In genomic region chr2:85458611-85459563, GRCh38 we compare ENCODE assay signal across 26 cellular contexts. TPM values are rescaled to one million over a fixed set of nuclear protein-coding genes. Genes with fewer than 3 reads are reported as not detected.
DNase-seq lines count a peak whose midpoint lies in the region; ATAC-seq, FAIRE-seq and TF ChIP-seq lines count a peak whose summit lies in the region.
"Had no signal": no experiment of that assay in that cellular context is flagged by ENCODE, and none has a peak within 500 bp of the region (broad histone marks: within the 10 kb centered on the region; RNA-seq: fewer than 3 reads in every experiment).

No MANE protein-coding gene starts in this region.

- no peaks in the 10 kb centered on the region for H3K79me2 ChIP-seq in K562 (ENCODE audit: control insufficient read depth, insufficient read depth, low read length)
- H3K79me2 ChIP-seq in HepG2 (ENCODE audit: insufficient read depth, low read length) = no peaks in the 10 kb centered on the region
- H3K79me2 ChIP-seq in osteoblast (ENCODE audit: insufficient read depth, low read length) = no peaks in the 10 kb centered on the region

- H3K4me1 ChIP-seq in IMR-90 (ENCODE audit: control insufficient read depth, insufficient read depth, low read length) = no peaks in the 10 kb centered on the region; the same call in 1 of the 2 replicates
- peaks cover 2 to 10% of the 10 kb centered on the region in 2 experiments; a peak in 2 of 5 replicates for H3K4me1 ChIP-seq in K562 (replicated peaks in 1 of 2; ENCODE audit: control insufficient read depth in 2 of 2, insufficient read depth in 2 of 2, low read length in 2 of 2)
- H3K4me1 ChIP-seq in HepG2 (ENCODE audit: insufficient read depth, low read length) = peaks cover 43% of the 10 kb centered on the region
- H3K4me1 ChIP-seq in osteoblast (ENCODE audit: insufficient read depth, low read length) = peaks cover 15% of the 10 kb centered on the region
- H3K4me1 ChIP-seq: lower lobe of right lung had no signal

- H3K27me3 ChIP-seq in IMR-90 (ENCODE audit: control insufficient read depth, insufficient read depth, low read length) = 0 out of 2 replicates have a peak, but pooled peaks cover 3% of the 10 kb centered on the region
- H3K27me3 ChIP-seq in K562 (ENCODE audit: control insufficient read depth in 2 of 2, insufficient read depth in 2 of 2, low read length in 2 of 2) = no peaks in the 10 kb centered on the region
- H3K27me3 ChIP-seq in HepG2 (ENCODE audit: control insufficient read depth in 1 of 2, insufficient read depth in 2 of 2, low read length in 2 of 2) = peaks cover 3 to 20% of the 10 kb centered on the region in 2 experiments; a peak in 4 of 5 replicates
- H3K27me3 ChIP-seq in osteoblast (ENCODE audit: insufficient read depth, low read length) = no peaks in the 10 kb centered on the region

- FAIRE-seq in K562 (lab: Jason Lieb, UNC) (no peak), HepG2 (lab: Jason Lieb, UNC) (no peak)
- FAIRE-seq: D721Med, GM18507 had no signal

- TF ChIP-seq POLR2A in IMR-90 (IDR thresholded peaks at IDR 0.05; ENCODE audit: low read depth, low read length) (no peak), K562 (conservative IDR thresholded peaks at IDR 0.05) (no peak), HepG2 (IDR thresholded peaks at IDR 0.05; ENCODE audit: insufficient read depth in 1 of 2, low read depth in 2 of 2, low read length in 2 of 2) (no peak)

- dilution Hi-C loops in IMR-90 (cut with HindIII; ENCODE audit: low sequenced_read_pairs, unreplicated experiment) = no loop called here

- TF ChIP-seq EP300 in K562 (IDR thresholded peaks at IDR 0.05; ENCODE audit: low read length) (no peak), HepG2 (IDR thresholded peaks at IDR 0.05; ENCODE audit: low read depth in 2 of 2, low read length in 2 of 2) (no peak), HepG2 (CRISPR knock-in tag; IDR thresholded peaks at IDR 0.05; ENCODE audit: borderline replicate concordance) (no peak)

- H3K36me3 ChIP-seq in IMR-90 (ENCODE audit: control insufficient read depth, insufficient read depth, low read length) (no peaks in the 10 kb centered on the region), K562 (ENCODE audit: control insufficient read depth, insufficient read depth, low read length) (no peaks in the 10 kb centered on the region), HepG2 (replicated peaks in 1 of 2; ENCODE audit: control insufficient read depth in 1 of 2, insufficient read depth in 2 of 2, low read length in 2 of 2) (no peaks in the 10 kb centered on the region), osteoblast (ENCODE audit: insufficient read depth, low read length) (no peaks in the 10 kb centered on the region)
- H3K36me3 ChIP-seq: lower lobe of right lung had no signal

- H3K27ac ChIP-seq in IMR-90 (ENCODE audit: insufficient read depth, low read length) (no peak overlapping the region), K562 (ENCODE audit: extremely low read depth, low read depth, low read length) (no peak overlapping the region), HepG2 (ENCODE audit: extremely low read length, insufficient read depth, low read length) (no peak overlapping the region), osteoblast (ENCODE audit: low read depth, low read length) (no peak overlapping the region)
- H3K27ac ChIP-seq: HL-60, KMS-11, lower lobe of right lung had no signal

- H2BK5ac ChIP-seq in IMR-90 (ENCODE audit: low read depth, low read length, poor library complexity, severe bottlenecking) = no peak overlapping the region

- intact Hi-C loops in IMR-90 (cut with micrococcal nuclease) (no loop called here), K562 (cut with micrococcal nuclease) (no loop called here), HepG2 (cut with micrococcal nuclease; ENCODE audit: unreplicated experiment) (no loop called here)

- H3K4me2 ChIP-seq in IMR-90 (ENCODE audit: low read depth, low read length) = no peak overlapping the region
- H3K4me2 ChIP-seq in K562 (ENCODE audit: insufficient read depth, low read length) = no peak overlapping the region
- H3K4me2 ChIP-seq in HepG2 (ENCODE audit: low read depth, low read length) = no peak overlapping the region
- no peak overlapping the region for H3K4me2 ChIP-seq in osteoblast (ENCODE audit: insufficient read depth, low read length)
- H3K4me2 ChIP-seq: KMS-11 had no signal

- in situ Hi-C loops in IMR-90 (cut with MboI; ENCODE audit: low sequenced_read_pairs) (no loop called here), K562 (cut with MboI) (no loop called here), HepG2 (cut with HindIII; ENCODE audit: extremely low pct_ligation_motif_present, low pct_unique_long_range_greater_than_20kb) (no loop called here)

- H3K14ac ChIP-seq in IMR-90 (replicated peaks; ENCODE audit: low read depth, low read length) = no peak overlapping the region

- H4K20me1 ChIP-seq in IMR-90 (ENCODE audit: insufficient read depth, low read length) (no peaks in the 10 kb centered on the region), K562 (replicated peaks; ENCODE audit: control insufficient read depth, insufficient read depth, low read length) (no peaks in the 10 kb centered on the region), HepG2 (ENCODE audit: insufficient read depth, low read length) (no peaks in the 10 kb centered on the region), osteoblast (ENCODE audit: insufficient read depth, low read length) (no peaks in the 10 kb centered on the region)

- no peaks in the 10 kb centered on the region for H3K79me1 ChIP-seq in IMR-90 (ENCODE audit: low read depth in 1 of 2, low read length in 2 of 2)

- no peak overlapping the region for H2BK20ac ChIP-seq in IMR-90 (ENCODE audit: low read depth, low read length)

- no peak overlapping the region for H4K5ac ChIP-seq in IMR-90 (ENCODE audit: low read depth, low read length)

- no peak overlapping the region for H3K18ac ChIP-seq in IMR-90 (ENCODE audit: low read depth, low read length)

- no peak overlapping the region for H4K91ac ChIP-seq in IMR-90 (ENCODE audit: insufficient read depth, low read depth, low read length)

- 74% methylated on average over 5 of the region's 12 CpGs; no CpG with 5 or more reads in 1 of the 2 experiments for WGBS in IMR-90 (ENCODE audit: extremely low coverage in 2 of 2, insufficient read length in 1 of 2), 2 experiments
- WGBS in K562 (ENCODE audit: insufficient coverage, low coverage, missing lambda C conversion rate) = 51% methylated on average over 12 of the region's 12 CpGs
- 23% methylated on average over 12 of the region's 12 CpGs for WGBS in HepG2 (ENCODE audit: low lambda C conversion rate)

- DNase-seq in Daoy (ENCODE audit: low read depth) = peak; percentile 31
- DNase-seq in IMR-90 = no peak
- DNase-seq in K562 (ENCODE audit: extremely low read depth in 1 of 4, low spot score in 3 of 4) = no peak
- no peak for DNase-seq in HepG2 (ENCODE audit: low spot score)
- DNase-seq in activated CD8-positive, alpha-beta memory T cell treated with anti-CD3 and anti-CD28 coated beads, Interleukin-2, amount 50 U/mL, for 4 hours = no peak
- no peak for DNase-seq in activated T-cell treated with anti-CD3 and anti-CD28 coated beads, Interleukin-2, amount 50 U/mL, for 48 hours
- DNase-seq in osteoblast (ENCODE audit: insufficient read length, low spot score, missing footprints) = no peak
- DNase-seq: ACHN; activated CD4-positive, alpha-beta T cell treated with anti-CD3 and anti-CD28 coated beads for 36 hours; activated CD8-positive, alpha-beta memory T cell treated with anti-CD3 and anti-CD28 coated beads, Interleukin-2, amount 10 ng/mL, durations not matched to agents 7 days and 5 days; activated naive CD8-positive, alpha-beta T cell treated with anti-CD3 and anti-CD28 coated beads for 36 hours; effector memory CD8-positive, alpha-beta T cell; glutamatergic neuron; lower lobe of right lung; NCI-H1092 treated with DMSO at 0.1 percent for 48 hours; NCI-H2029 treated with DMSO at 0.1 percent for 48 hours; NCI-H446; Right ventricle myocardium superior had no signal

- CTCF ChIA-PET in IMR-90 (lab: Yijun Ruan, JAX) = no interaction called here
- CTCF ChIA-PET in K562 (lab: Yijun Ruan, JAX; ENCODE audit: low intra/inter-chr PET ratio) = no interaction called here
- CTCF ChIA-PET in HepG2 (lab: Yijun Ruan, JAX; ENCODE audit: low intra/inter-chr PET ratio, low total read pairs) = no interaction called here

- POLR2A ChIA-PET in IMR-90 (lab: Charles Lee; ENCODE audit: unreplicated experiment) (no interaction called here), K562 (lab: Yijun Ruan, JAX) (interaction anchor here (0.8 to 2.0 kb wide), 3 partner anchors 9 to 131 kb away, joined by 3 to 12 read pairs (median 3); partner anchors contain the start of gene TGOLN2), HepG2 (lab: Yijun Ruan, JAX) (interaction anchor here (1.0 kb wide), 1 partner anchor 80 kb away, joined by 3 read pairs; the partner anchor contains the start of gene MAT2A)

- no peak overlapping the region for H2AK9ac ChIP-seq in IMR-90 (replicated peaks; ENCODE audit: low read depth, low read length, poor library complexity)

- H4K8ac ChIP-seq in IMR-90 (ENCODE audit: low read depth in 2 of 2, low read length in 2 of 2) = no peak overlapping the region

- H2AK5ac ChIP-seq in IMR-90 (ENCODE audit: low read depth, low read length) = no peak overlapping the region

- H3K9me1 ChIP-seq in IMR-90 (ENCODE audit: insufficient read depth, low read length) (no peaks in the 10 kb centered on the region), K562 (ENCODE audit: control insufficient read depth, insufficient read depth, low read length) (no peaks in the 10 kb centered on the region)

- no peak overlapping the region for H2AFZ ChIP-seq in IMR-90 (replicated peaks; ENCODE audit: low read length, poor library complexity)
- H2AFZ ChIP-seq in K562 (ENCODE audit: low read depth, low read length) = 0 out of 2 replicates have a peak overlapping the region, but pooled peaks have one; percentile 12
- H2AFZ ChIP-seq in HepG2 (ENCODE audit: low read length) = no peak overlapping the region
- H2AFZ ChIP-seq in osteoblast (ENCODE audit: low read length) = no peak overlapping the region

- BruUV-seq in IMR-90 (replicated peaks; lab: Mats Ljungman, UMichigan) = no TSS peak
- BruUV-seq in K562 (replicated peaks; lab: Mats Ljungman, UMichigan) = no TSS peak
- no TSS peak for BruUV-seq in HepG2 (replicated peaks; lab: Mats Ljungman, UMichigan)

- H3K9ac ChIP-seq in IMR-90 (ENCODE audit: low read depth, low read length) (no peak overlapping the region), K562 (ENCODE audit: insufficient read depth in 1 of 2, low read depth in 2 of 2, low read length in 2 of 2) (0 out of 4 replicates have a peak overlapping the region, but pooled peaks of 1 of the 2 experiments have one; percentile 38), HepG2 (ENCODE audit: insufficient read depth, low read depth, low read length) (no peak overlapping the region)
- H3K9ac ChIP-seq: KMS-11 had no signal

- H3K23ac ChIP-seq in IMR-90 (ENCODE audit: low read depth, low read length) = no peak overlapping the region

- H3K4ac ChIP-seq in IMR-90 (ENCODE audit: low read depth, low read length) = 0 out of 2 replicates have a peak overlapping the region, but pooled peaks have one; percentile 13

- no peak overlapping the region for H2BK120ac ChIP-seq in IMR-90 (ENCODE audit: low read depth, low read length)

- no peak for TF ChIP-seq CTCF in IMR-90 (conservative IDR thresholded peaks at IDR 0.05; ENCODE audit: low read depth, low read length)
- no peak for TF ChIP-seq CTCF in K562 (IDR thresholded peaks at IDR 0.05 in 2 of 3, conservative IDR thresholded peaks at IDR 0.05 in 1 of 3; ENCODE audit: insufficient read depth in 2 of 3, low read depth in 1 of 3, low read length in 3 of 3)
- no peak for TF ChIP-seq CTCF in HepG2 (CRISPR knock-in tag; IDR thresholded peaks at IDR 0.05)
- TF ChIP-seq CTCF in osteoblast (IDR thresholded peaks at IDR 0.05; ENCODE audit: extremely low read depth, low read depth, low read length) = no peak

- no peaks in the 10 kb centered on the region for H3K9me3 ChIP-seq in IMR-90 (ENCODE audit: control insufficient read depth, insufficient read depth, low read length)
- no peaks in the 10 kb centered on the region; the same call in 1 of the 2 replicates for H3K9me3 ChIP-seq in K562 (replicated peaks; ENCODE audit: control insufficient read depth, insufficient read depth, low read depth, low read length)
- no peaks in the 10 kb centered on the region for H3K9me3 ChIP-seq in HepG2 (ENCODE audit: low read length)
- no peaks in the 10 kb centered on the region for H3K9me3 ChIP-seq in osteoblast (ENCODE audit: low read depth, low read length)
- H3K9me3 ChIP-seq: lower lobe of right lung had no signal

- no peak overlapping the region for H3K56ac ChIP-seq in IMR-90 (ENCODE audit: extremely low read depth, insufficient read depth, low read length)

- TF ChIP-seq RAD21 in IMR-90 (IDR thresholded peaks at IDR 0.05; ENCODE audit: low read length) = no peak
- TF ChIP-seq RAD21 in K562 (CRISPR knock-in tag; conservative IDR thresholded peaks at IDR 0.05 in 1 of 2, IDR thresholded peaks at IDR 0.05 in 1 of 2) = no peak
- TF ChIP-seq RAD21 in HepG2 (CRISPR knock-in tag; IDR thresholded peaks at IDR 0.05) = no peak

- H2BK15ac ChIP-seq in IMR-90 (ENCODE audit: low read depth, low read length) = no peak overlapping the region

- no peak overlapping the region for H3K4me3 ChIP-seq in IMR-90 (ENCODE audit: insufficient read depth, low read depth, low read length)
- H3K4me3 ChIP-seq in K562 = no peak overlapping the region
- no peak overlapping the region for H3K4me3 ChIP-seq in HepG2 (replicated peaks in 1 of 3; ENCODE audit: insufficient read depth in 1 of 3, low read depth in 2 of 3, low read length in 3 of 3)
- no peak overlapping the region for H3K4me3 ChIP-seq in osteoblast (ENCODE audit: insufficient read depth, low read length)
- H3K4me3 ChIP-seq: lower lobe of right lung had no signal

- ATAC-seq in IMR-90 (ENCODE audit: low read depth) (no peak), K562 (no peak), HepG2 (no peak), HG03095 (IDR thresholded peaks at IDR 0.05; ENCODE audit: unreplicated experiment) (no peak)
- ATAC-seq: activated CD4-positive, alpha-beta T cell treated with anti-CD3 and anti-CD28 coated beads for 36 hours; activated CD8-positive, alpha-beta memory T cell treated with anti-CD3 and anti-CD28 coated beads, Interleukin-2, amount 10 ng/mL, durations not matched to agents 7 days and 5 days; activated T-helper 17 cell treated with anti-CD3 and anti-CD28 coated beads, Interleukin-2, amount 50 U/mL, for 72 hours; effector memory CD8-positive, alpha-beta T cell; lower lobe of right lung had no signal

RNA-seq across cellular contexts. Expression of gene SH2D6, which starts 40.4 kb away (rescaled TPM):
- total RNA-seq in Daoy (2014; rRNA removed; shearing (Covaris generic)) = 0.34 TPM in 1 of 2 replicates, not detected in the other
- total RNA-seq in IMR-90 (2012; rRNA removed) (0.36 TPM in 1 of 2 replicates, not detected in the other), K562 (2014; rRNA removed) (0.20 TPM in 1 of 2 replicates, not detected in the other), K562 (2014; rRNA removed; fragmentation: Illumina TruSeq; extraction: Trizol) (0.76 TPM in 1 of 2 replicates, not detected in the other), K562 (2015; rRNA removed; fragmentation: Illumina TruSeq; extraction: Trizol) (0.14 TPM in 1 of 2 replicates, not detected in the other), K562 (2021) (0.33 and 0.36 TPM in 2 replicates), HepG2 (2016; rRNA removed; fragmentation: Illumina TruSeq; extraction: Trizol) (0.11 and 0.29 TPM in 2 replicates), osteoblast (under 0.01 TPM in 1 of 2 replicates, not detected in the other)
- polyA plus RNA-seq in IMR-90 (2012; rRNA removed) (0.32 and 0.37 TPM in 2 replicates), K562 (2011; rRNA removed) (0.34 and 0.46 TPM in 2 replicates), K562 (2014; fragmentation: Illumina TruSeq; extraction: Trizol) (not detected in 2 replicates), K562 (2014; fragmentation: Nextera tagmentation; extraction: Ambion mirVana) (under 1 TPM; 0.07 to 0.21 TPM), K562 (2014; rRNA removed) (0.41 and 1.2 TPM in 2 replicates), HepG2 (2011; rRNA removed) (0.18 and 0.26 TPM in 2 replicates)
- polyA plus RNA-seq in IMR-90 (2012; cell fraction: cytosol; rRNA removed) = 0.16 TPM in 1 of 2 replicates, not detected in the other
- polyA plus RNA-seq in IMR-90 (2012; cell fraction: nucleus; rRNA removed; ENCODE audit: low replicate concordance) = 1.0 and 1.2 TPM in 2 replicates
- total RNA-seq in K562 (2011; cell fraction: chromatin; rRNA removed; ENCODE audit: low replicate concordance) = 0.32 and 1.1 TPM in 2 replicates
- 1.7 and 1.8 TPM in 2 replicates for total RNA-seq in K562 (2011; cell fraction: nucleolus; rRNA removed)
- total RNA-seq in K562 (2011; cell fraction: nucleoplasm; rRNA removed) = 0.73 TPM in 1 of 2 replicates, not detected in the other
- 0.76 TPM in 1 of 2 replicates, not detected in the other for polyA plus RNA-seq in K562 (2011; cell fraction: cytosol; rRNA removed)
- polyA plus RNA-seq in K562 (2011; cell fraction: nucleus; rRNA removed) = 1.1 TPM in 2 replicates
- polyA plus RNA-seq in K562 (2012) = 0.55 and 1.0 TPM in 2 replicates
- 0.53 TPM in 1 of 2 replicates, not detected in the other for polyA minus RNA-seq in K562 (2011; rRNA and poly(A)+ RNA removed)
- polyA minus RNA-seq in K562 (2011; cell fraction: cytosol; rRNA and poly(A)+ RNA removed) = not detected in 2 replicates
- polyA minus RNA-seq in K562 (2011; cell fraction: nucleus; rRNA and poly(A)+ RNA removed) = 0.33 and 1.1 TPM in 2 replicates
- 1.1 and 1.3 TPM in 2 replicates for total RNA-seq in HepG2 (2016; cell fraction: cytosol; rRNA removed; fragmentation: Illumina TruSeq; extraction: Trizol; ENCODE audit: low read depth)
- total RNA-seq in HepG2 (2016; cell fraction: insoluble cytoplasmic fraction; rRNA removed; fragmentation: Illumina TruSeq; extraction: Trizol) = 0.41 TPM in 1 of 2 replicates, not detected in the other
- total RNA-seq in HepG2 (2016; cell fraction: membrane; rRNA removed; fragmentation: Illumina TruSeq; extraction: Trizol) = 1.6 and 1.9 TPM in 2 replicates
- total RNA-seq in HepG2 (2016; cell fraction: nucleus; rRNA removed; fragmentation: Illumina TruSeq; extraction: Trizol) = 0.93 and 1.0 TPM in 2 replicates
- 0.08 and 0.21 TPM in 2 replicates for polyA plus RNA-seq in HepG2 (2011; cell fraction: cytosol; rRNA removed)
- 0.19 and 0.51 TPM in 2 replicates for polyA plus RNA-seq in HepG2 (2011; cell fraction: nucleus; rRNA removed)
- polyA plus RNA-seq in HepG2 (2012) = not detected in 2 replicates
- polyA plus RNA-seq in HepG2 (2016; cell fraction: cytosol; fragmentation: Illumina TruSeq; extraction: Trizol; ENCODE audit: low read depth) = not detected in 2 replicates
- not detected in 2 replicates for polyA plus RNA-seq in HepG2 (2016; cell fraction: insoluble cytoplasmic fraction; fragmentation: Illumina TruSeq; extraction: Trizol; ENCODE audit: low read depth)
- 0.26 and 0.30 TPM in 2 replicates for polyA plus RNA-seq in HepG2 (2016; cell fraction: membrane; fragmentation: Illumina TruSeq; extraction: Trizol; ENCODE audit: low read depth)
- polyA plus RNA-seq in HepG2 (2016; cell fraction: nucleus; fragmentation: Illumina TruSeq; extraction: Trizol; ENCODE audit: insufficient read depth, low read depth) = 1.2 TPM in 1 of 2 replicates, not detected in the other
- 0.74 and 1.7 TPM in 2 replicates for polyA minus RNA-seq in HepG2 (2011; rRNA and poly(A)+ RNA removed; ENCODE audit: low replicate concordance)
- polyA minus RNA-seq in HepG2 (2011; cell fraction: cytosol; rRNA and poly(A)+ RNA removed) = 0.69 and 1.3 TPM in 2 replicates
- polyA minus RNA-seq in HepG2 (2011; cell fraction: nucleus; rRNA and poly(A)+ RNA removed) = 0.77 and 1.6 TPM in 2 replicates
- total RNA-seq: urinary bladder had no signal
- polyA plus RNA-seq: CD14-positive monocyte had no signal

RNA-seq across cellular contexts. Expression of gene CAPG, which starts 48.7 kb away (rescaled TPM):
- total RNA-seq in Daoy (2014; rRNA removed; shearing (Covaris generic)) = 123 and 141 TPM in 2 replicates
- total RNA-seq in IMR-90 (2012; rRNA removed) (53.3 and 79.9 TPM in 2 replicates), K562 (2014; rRNA removed) (59.5 and 80.5 TPM in 2 replicates), K562 (2014; rRNA removed; fragmentation: Illumina TruSeq; extraction: Trizol) (18.9 and 25.3 TPM in 2 replicates), K562 (2015; rRNA removed; fragmentation: Illumina TruSeq; extraction: Trizol) (82.9 and 85.5 TPM in 2 replicates), K562 (2021) (56.0 and 59.5 TPM in 2 replicates), HepG2 (2016; rRNA removed; fragmentation: Illumina TruSeq; extraction: Trizol) (18.2 and 26.5 TPM in 2 replicates), osteoblast (97.2 and 140 TPM in 2 replicates)
- polyA plus RNA-seq in IMR-90 (2012; rRNA removed) (98.3 and 122 TPM in 2 replicates), K562 (2011; rRNA removed) (64.7 and 70.7 TPM in 2 replicates), K562 (2014; fragmentation: Illumina TruSeq; extraction: Trizol) (39.4 and 48.0 TPM in 2 replicates), K562 (2014; fragmentation: Nextera tagmentation; extraction: Ambion mirVana) (10 to 100 TPM; 10.6 to 21.7 TPM), K562 (2014; rRNA removed) (83.4 and 90.4 TPM in 2 replicates), HepG2 (2011; rRNA removed) (10.6 and 12.7 TPM in 2 replicates)
- polyA plus RNA-seq in IMR-90 (2012; cell fraction: cytosol; rRNA removed) = 106 and 143 TPM in 2 replicates
- 43.3 and 75.0 TPM in 2 replicates for polyA plus RNA-seq in IMR-90 (2012; cell fraction: nucleus; rRNA removed; ENCODE audit: low replicate concordance)
- total RNA-seq in K562 (2011; cell fraction: chromatin; rRNA removed; ENCODE audit: low replicate concordance) = 12.5 and 27.5 TPM in 2 replicates
- total RNA-seq in K562 (2011; cell fraction: nucleolus; rRNA removed) = 22.3 and 22.9 TPM in 2 replicates
- total RNA-seq in K562 (2011; cell fraction: nucleoplasm; rRNA removed) = 12.0 and 16.9 TPM in 2 replicates
- 65.8 and 109 TPM in 2 replicates for polyA plus RNA-seq in K562 (2011; cell fraction: cytosol; rRNA removed)
- 41.7 and 43.1 TPM in 2 replicates for polyA plus RNA-seq in K562 (2011; cell fraction: nucleus; rRNA removed)
- 96.2 and 154 TPM in 2 replicates for polyA plus RNA-seq in K562 (2012)
- polyA minus RNA-seq in K562 (2011; rRNA and poly(A)+ RNA removed) = 14.5 and 26.8 TPM in 2 replicates
- 16.9 and 25.1 TPM in 2 replicates for polyA minus RNA-seq in K562 (2011; cell fraction: cytosol; rRNA and poly(A)+ RNA removed)
- polyA minus RNA-seq in K562 (2011; cell fraction: nucleus; rRNA and poly(A)+ RNA removed) = 11.3 and 15.8 TPM in 2 replicates
- total RNA-seq in HepG2 (2016; cell fraction: cytosol; rRNA removed; fragmentation: Illumina TruSeq; extraction: Trizol; ENCODE audit: low read depth) = 3.5 and 5.7 TPM in 2 replicates
- 22.4 and 25.2 TPM in 2 replicates for total RNA-seq in HepG2 (2016; cell fraction: insoluble cytoplasmic fraction; rRNA removed; fragmentation: Illumina TruSeq; extraction: Trizol)
- total RNA-seq in HepG2 (2016; cell fraction: membrane; rRNA removed; fragmentation: Illumina TruSeq; extraction: Trizol) = 7.7 TPM in 2 replicates
- 6.2 and 8.8 TPM in 2 replicates for total RNA-seq in HepG2 (2016; cell fraction: nucleus; rRNA removed; fragmentation: Illumina TruSeq; extraction: Trizol)
- polyA plus RNA-seq in HepG2 (2011; cell fraction: cytosol; rRNA removed) = 7.9 and 13.0 TPM in 2 replicates
- polyA plus RNA-seq in HepG2 (2011; cell fraction: nucleus; rRNA removed) = 6.3 and 7.4 TPM in 2 replicates
- 6.7 and 7.8 TPM in 2 replicates for polyA plus RNA-seq in HepG2 (2012)
- polyA plus RNA-seq in HepG2 (2016; cell fraction: cytosol; fragmentation: Illumina TruSeq; extraction: Trizol; ENCODE audit: low read depth) = 2.9 and 4.2 TPM in 2 replicates
- polyA plus RNA-seq in HepG2 (2016; cell fraction: insoluble cytoplasmic fraction; fragmentation: Illumina TruSeq; extraction: Trizol; ENCODE audit: low read depth) = 18.1 and 22.6 TPM in 2 replicates
- 3.2 and 4.7 TPM in 2 replicates for polyA plus RNA-seq in HepG2 (2016; cell fraction: membrane; fragmentation: Illumina TruSeq; extraction: Trizol; ENCODE audit: low read depth)
- polyA plus RNA-seq in HepG2 (2016; cell fraction: nucleus; fragmentation: Illumina TruSeq; extraction: Trizol; ENCODE audit: insufficient read depth, low read depth) = 11.5 and 13.0 TPM in 2 replicates
- polyA minus RNA-seq in HepG2 (2011; rRNA and poly(A)+ RNA removed; ENCODE audit: low replicate concordance) = 9.5 and 243 TPM in 2 replicates
- polyA minus RNA-seq in HepG2 (2011; cell fraction: cytosol; rRNA and poly(A)+ RNA removed) = 5.7 and 10.2 TPM in 2 replicates
- 3.7 and 5.7 TPM in 2 replicates for polyA minus RNA-seq in HepG2 (2011; cell fraction: nucleus; rRNA and poly(A)+ RNA removed)
